38 cellular contexts compared by ENCODE assay signal in the genomic region with DNA sequence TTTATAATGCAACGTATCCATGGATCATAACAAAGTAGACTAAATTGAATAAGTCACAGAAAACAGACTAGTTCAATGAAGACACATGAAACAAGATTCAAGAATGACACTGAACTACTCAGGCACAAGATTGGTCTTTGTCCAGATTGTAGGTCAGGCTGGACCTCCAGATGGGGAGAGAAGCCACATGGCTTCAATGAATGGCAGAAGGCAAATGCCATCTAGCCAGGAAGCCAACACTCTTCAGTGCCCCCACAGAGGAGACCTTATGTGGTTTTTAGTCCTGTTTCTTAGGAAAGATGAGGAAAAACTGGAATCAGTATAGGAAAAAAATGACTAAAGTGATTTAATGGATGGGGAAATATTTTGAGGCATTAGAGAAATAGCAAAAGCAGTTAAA. TPM values are rescaled to one million over a fixed set of nuclear protein-coding genes. Genes with fewer than 3 reads are reported as not detected.
"Had no signal": no experiment of that assay in that cellular context is flagged by ENCODE, and none has a peak within 500 bp of the region (broad histone marks: within the 10 kb centered on the region; RNA-seq: fewer than 3 reads in every experiment).

No MANE protein-coding gene starts in this region.

- FAIRE-seq: astrocyte, colon, TTC549 had no signal

- H3K36me3 ChIP-seq: adrenal gland, brain microvascular endothelial cell, breast epithelium had no signal

- H3K4me1 ChIP-seq: adrenal gland, body of pancreas, breast epithelium had no signal

- H3K4me3 ChIP-seq: adrenal gland, body of pancreas, breast epithelium had no signal

- ATAC-seq: activated CD8-positive, alpha-beta T cell treated with anti-CD3 and anti-CD28 coated beads for 36 hours; activated naive CD4-positive, alpha-beta T cell treated with anti-CD3 and anti-CD28 coated beads, Interleukin-2, amount 50 U/mL, for 72 hours; activated T-cell treated with anti-CD3 and anti-CD28 coated beads, Interleukin-2, amount 50 U/mL, for 4 hours; activated T-cell treated with anti-CD3 and anti-CD28 coated beads, Interleukin-2, amount 50 U/mL, for 72 hours; activated T-helper 17 cell treated with anti-CD3 and anti-CD28 coated beads, Interleukin-2, amount 50 U/mL, for 72 hours; body of pancreas had no signal

- H3K27me3 ChIP-seq: adrenal gland, body of pancreas, brain microvascular endothelial cell, breast epithelium had no signal

- DNase-seq: activated B cell treated with CpG ODN at 0.5 μM for 24 hours; activated CD4-positive, alpha-beta memory T cell treated with anti-CD3 and anti-CD28 coated beads for 36 hours; activated CD4-positive, alpha-beta T cell treated with anti-CD3 and anti-CD28 coated beads for 4 hours; activated CD4-positive, alpha-beta T cell treated with anti-CD3 and anti-CD28 coated beads, Interleukin-2, amount 10 ng/mL, durations not matched to agents 24 days and 14 days; activated CD4-positive, alpha-beta T cell treated with anti-CD3 and anti-CD28 coated beads, Interleukin-2, amount 50 U/mL, for 1 hour; activated CD4-positive, alpha-beta T cell treated with anti-CD3 and anti-CD28 coated beads, Interleukin-2, amount 50 U/mL, for 4 hours; activated CD4-positive, CD25-positive, alpha-beta regulatory T cell treated with anti-CD3 and anti-CD28 coated beads, Interleukin-2, amount 50 U/mL, for 72 hours; activated CD8-positive, alpha-beta memory T cell treated with anti-CD3 and anti-CD28 coated beads, Interleukin-2, amount 50 U/mL, for 4 hours; activated CD8-positive, alpha-beta T cell treated with anti-CD3 and anti-CD28 coated beads for 36 hours; activated effector memory CD4-positive, alpha-beta T cell treated with anti-CD3 and anti-CD28 coated beads, Interleukin-2, amount 50 U/mL, for 16 hours; activated gamma-delta T cell treated with Interleukin-2 at 50 U/mL for 16 hours; activated naive CD4-positive, alpha-beta T cell; activated naive CD4-positive, alpha-beta T cell treated with anti-CD3 and anti-CD28 coated beads for 36 hours; activated naive CD4-positive, alpha-beta T cell treated with anti-CD3 and anti-CD28 coated beads, Interleukin-2, amount 50 U/mL, for 16 hours; activated naive CD8-positive, alpha-beta T cell treated with anti-CD3 and anti-CD28 coated beads for 36 hours; activated T-cell treated with anti-CD3 and anti-CD28 coated beads for 4 hours; activated T-cell treated with anti-CD3 and anti-CD28 coated beads, Interleukin-2, amount 50 U/mL, for 1 hour; activated T-cell treated with anti-CD3 and anti-CD28 coated beads, Interleukin-2, amount 50 U/mL, for 4 hours; activated T-cell treated with anti-CD3 and anti-CD28 coated beads, Interleukin-2, amount 50 U/mL, for 72 hours; adrenal gland; amniotic stem cell; aorta; body of pancreas; brain microvascular endothelial cell; central memory CD4-positive, alpha-beta T cell; cerebellar nuclear complex; T-helper 2 cell; T-helper 9 cell had no signal

- H3K27ac ChIP-seq: adrenal gland, body of pancreas, brain microvascular endothelial cell, breast epithelium, VCaP had no signal

RNA-seq across cellular contexts. Expression of a gene that starts 43.1 kb away (rescaled TPM):
- total RNA-seq: activated B cell treated with CpG ODN at 0.5 μM for 24 hours; activated CD4-positive, alpha-beta memory T cell treated with anti-CD3 and anti-CD28 coated beads for 36 hours; activated CD4-positive, alpha-beta T cell treated with anti-CD3 and anti-CD28 coated beads, Interleukin-2, amount 10 ng/mL, durations not matched to agents 24 days and 14 days; activated CD8-positive, alpha-beta memory T cell treated with anti-CD3 and anti-CD28 coated beads for 36 hours; activated CD8-positive, alpha-beta T cell treated with anti-CD3 and anti-CD28 coated beads for 36 hours; activated naive CD4-positive, alpha-beta T cell treated with anti-CD3 and anti-CD28 coated beads for 36 hours; activated naive CD4-positive, alpha-beta T cell treated with anti-CD3 and anti-CD28 coated beads, Interleukin-2, amount 50 U/mL, for 72 hours; activated naive CD8-positive, alpha-beta T cell treated with anti-CD3 and anti-CD28 coated beads for 36 hours; activated T-cell treated with anti-CD3 and anti-CD28 coated beads, Interleukin-2, amount 50 U/mL, for 4 hours; activated T-cell treated with anti-CD3 and anti-CD28 coated beads, Interleukin-2, amount 50 U/mL, for 72 hours; activated T-helper 1 cell treated with anti-CD3 and anti-CD28 coated beads, Interleukin-12 subunit alpha, Interleukin-12 subunit beta, Interleukin-2, Interleukin-4 antibody, amounts not matched to agents 30 ng/mL and 10 ng/mL and 1 ng/mL, durations not matched to agents 14 hours and 24 hours and 36 hours; activated T-helper 17 cell treated with anti-CD3 and anti-CD28 coated beads, Interleukin-2, amount 50 U/mL, for 72 hours; adrenal gland; aorta; astrocyte; body of pancreas; breast epithelium; cardiac septum had no signal
